9 cellular contexts compared by ENCODE assay signal in the genomic region with DNA sequence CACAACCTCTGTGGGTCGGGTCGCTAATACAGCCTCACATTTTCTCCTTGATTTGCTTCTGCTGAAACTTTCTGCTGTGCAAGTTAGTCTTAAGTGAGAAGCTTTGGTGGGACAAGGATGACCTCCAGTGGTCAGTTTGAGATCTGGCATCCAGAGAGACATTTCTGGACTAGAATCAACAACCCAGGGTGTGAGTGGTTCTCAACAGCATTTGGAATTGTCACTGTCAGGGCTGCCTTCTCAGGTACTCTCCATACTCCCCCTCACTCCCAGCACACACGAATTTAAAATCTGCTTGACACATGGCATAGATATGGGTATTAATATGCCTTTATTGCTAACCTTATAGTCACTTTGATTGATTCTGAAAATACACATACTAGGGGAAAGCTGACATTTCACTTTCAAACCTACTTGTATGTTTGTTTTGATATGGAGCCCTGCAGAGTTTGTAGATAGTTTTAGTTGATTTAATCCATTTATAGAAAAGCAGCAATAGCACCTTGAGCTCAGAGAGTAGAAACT. TPM values are rescaled to one million over a fixed set of nuclear protein-coding genes. Genes with fewer than 3 reads are reported as not detected.
DNase-seq lines count a peak whose midpoint lies in the region; ATAC-seq and TF ChIP-seq lines count a peak whose summit lies in the region.
"Had no signal": no experiment of that assay in that cellular context is flagged by ENCODE, and none has a peak within 500 bp of the region (broad histone marks: within the 10 kb centered on the region; RNA-seq: fewer than 3 reads in every experiment).

No MANE protein-coding gene starts in this region.

- 1 to 2% methylated on average over 3 of the region's 3 CpGs for WGBS in GM23248 (ENCODE audit: low coverage in 1 of 2, low lambda C conversion rate in 2 of 2, missing lambda C conversion rate in 2 of 2), 2 experiments
- WGBS in right cardiac atrium = under 1% methylated on average over 3 of the region's 3 CpGs
- 1 to 2% methylated on average over 3 of the region's 3 CpGs for WGBS in sigmoid colon, 2 donors

- no peak overlapping the region for H3K27ac ChIP-seq in GM23248
- no peak overlapping the region for H3K27ac ChIP-seq in SK-N-MC
- H3K27ac ChIP-seq in right cardiac atrium (ENCODE audit: low read length) = no peak overlapping the region
- H3K27ac ChIP-seq in sigmoid colon = no peak overlapping the region

- no peaks in the 10 kb centered on the region for H3K9me2 ChIP-seq in GM23248 (ENCODE audit: insufficient read depth)

- no peaks in the 10 kb centered on the region for H3K79me2 ChIP-seq in GM23248 (ENCODE audit: insufficient read depth)

- peaks cover 24% of the 10 kb centered on the region for H3K27me3 ChIP-seq in GM23248 (replicated peaks; ENCODE audit: insufficient read depth)
- no peaks in the 10 kb centered on the region for H3K27me3 ChIP-seq in right cardiac atrium (ENCODE audit: control insufficient read depth, insufficient read depth)
- H3K27me3 ChIP-seq in sigmoid colon = no peaks in the 10 kb centered on the region

- H3K9ac ChIP-seq in GM23248 = no peak overlapping the region
- H3K9ac ChIP-seq in SK-N-MC (ENCODE audit: insufficient read length) = no peak overlapping the region

- in situ Hi-C loops in GM23248 (cut with MboI) = no loop called here

- H3K4me3 ChIP-seq in GM23248 = no peak overlapping the region
- no peak overlapping the region for H3K4me3 ChIP-seq in SK-N-MC
- no peak overlapping the region for H3K4me3 ChIP-seq in right cardiac atrium (ENCODE audit: low read length)
- no peak overlapping the region for H3K4me3 ChIP-seq in sigmoid colon

- H3F3A ChIP-seq in GM23248 (ENCODE audit: insufficient read depth) = no peaks in the 10 kb centered on the region; the same call in 1 of the 2 replicates

- H3K36me3 ChIP-seq in GM23248 (ENCODE audit: low read depth) (no peaks in the 10 kb centered on the region), SK-N-MC (ENCODE audit: insufficient read depth, low read length) (no peaks in the 10 kb centered on the region), sigmoid colon (no peaks in the 10 kb centered on the region)

- H3K4me2 ChIP-seq in GM23248 (ENCODE audit: unreplicated experiment) = no peak overlapping the region

- ATAC-seq in right cardiac atrium = peak; percentile 75 to 80
- no peak for ATAC-seq in omental fat pad (ENCODE audit: low FRiP score)

- intact Hi-C loops in right cardiac atrium (cut with DNase I) (loop anchor here in 2 of 4 donors (5.0 to 10.0 kb wide), 2 partner anchors 59 to 247 kb away; no protein-coding TSS in a partner anchor), sigmoid colon (cut with DNase I) (loop anchor here (5.0 kb wide), 1 partner anchor 244 kb away; no protein-coding TSS in a partner anchor)

- H3K4me1 ChIP-seq in GM23248 (ENCODE audit: insufficient read depth) = 0 out of 2 replicates have a peak, but pooled peaks cover 6% of the 10 kb centered on the region
- no peaks in the 10 kb centered on the region for H3K4me1 ChIP-seq in right cardiac atrium (ENCODE audit: control insufficient read depth, insufficient read depth, low read length)
- H3K4me1 ChIP-seq in sigmoid colon = peaks cover 0 to 5% (median 2%) of the 10 kb centered on the region in 4 donors

- H3K9me3 ChIP-seq in GM23248 (ENCODE audit: low read depth) (no peaks in the 10 kb centered on the region), SK-N-MC (ENCODE audit: low read depth, low read length) (no peaks in the 10 kb centered on the region), right cardiac atrium (ENCODE audit: control insufficient read depth, low read length) (no peaks in the 10 kb centered on the region), sigmoid colon (no peaks in the 10 kb centered on the region)

- no peak overlapping the region for H2AFZ ChIP-seq in GM23248

- TF ChIP-seq CTCF in sigmoid colon (IDR thresholded peaks at IDR 0.05) (peak; percentile 44 to 69 (median 59)), omental fat pad (IDR thresholded peaks at IDR 0.05) (peak in 1 of 3 donors; percentile 30)

- no peaks in the 10 kb centered on the region for H4K20me1 ChIP-seq in GM23248 (ENCODE audit: insufficient read depth)

- TF ChIP-seq EP300 in sigmoid colon (IDR thresholded peaks at IDR 0.05) = no peak

- DNase-seq in DMS79 (lab: John Stamatoyannopoulos, UW) = peak; percentile 25
- DNase-seq in GM23248 = peak; percentile 72
- DNase-seq in NCI-H1092 treated with DMSO at 0.1 percent for 48 hours (lab: John Stamatoyannopoulos, UW) = peak; percentile 70
- DNase-seq in SK-N-MC (ENCODE audit: low read depth, low spot score) = peak; percentile 53
- peak in 45 of 58 donors; percentile 1 to 71 (median 27) for DNase-seq in anterior cingulate cortex (lab: John Stamatoyannopoulos, UW)
- no peak for DNase-seq in right cardiac atrium
- no peak for DNase-seq in sigmoid colon
- no peak for DNase-seq in omental fat pad (ENCODE audit: low spot score)
- DNase-seq: activated naive CD8-positive, alpha-beta T cell treated with anti-CD3 and anti-CD28 coated beads, Interleukin-2, amount 10 ng/mL, durations not matched to agents 7 days and 5 days had no signal

- TF ChIP-seq POLR2A in sigmoid colon (IDR thresholded peaks at IDR 0.05) = no peak

RNA-seq across cellular contexts. Expression of gene OTOR, which starts 13.2 kb away (rescaled TPM):
- not detected in 2 replicates for total RNA-seq in GM23248 (2014; rRNA removed; shearing (Covaris generic))
- polyA plus RNA-seq in GM23248 (2016; fragmentation: Nextera tagmentation; extraction: Ambion mirVana) = not detected in 2 replicates
- not detected for total RNA-seq in right cardiac atrium
- polyA plus RNA-seq in right cardiac atrium = not detected
- total RNA-seq in sigmoid colon = not detected
- polyA plus RNA-seq in sigmoid colon = not detected
- total RNA-seq in omental fat pad = not detected
- total RNA-seq: activated naive CD8-positive, alpha-beta T cell treated with anti-CD3 and anti-CD28 coated beads, Interleukin-2, amount 10 ng/mL, durations not matched to agents 7 days and 5 days had no signal

RNA-seq across cellular contexts. Expression of gene SNRPB2, which starts 31.5 kb away (rescaled TPM):
- total RNA-seq in GM23248 (2014; rRNA removed; shearing (Covaris generic)) = 47.2 and 69.8 TPM in 2 replicates
- polyA plus RNA-seq in GM23248 (2016; fragmentation: Nextera tagmentation; extraction: Ambion mirVana) (99.8 and 101 TPM in 2 replicates), right cardiac atrium (50.8 TPM), sigmoid colon (10 to 100 TPM; 52.3 to 61.4 (median 52.7) TPM)
- total RNA-seq in right cardiac atrium (10 to 100 TPM; 31.8 to 39.5 (median 35.3) TPM), sigmoid colon (10 to 100 TPM; 18.6 to 35.7 (median 30.5) TPM), omental fat pad (10 to 100 TPM; 23.0 to 38.1 (median 30.3) TPM)

Comparison
In these comparisons a context has a peak if more than half of its experiments do, and no peak if none do; other contexts are left out.
1. DNase-seq: peak in DMS79 (single experiment), GM23248 (single experiment), NCI-H1092 treated with DMSO at 0.1 percent for 48 hours (single experiment), SK-N-MC (single experiment) and anterior cingulate cortex (45 of 58); none in right cardiac atrium (0 of 3), sigmoid colon (single experiment) and omental fat pad (single experiment).